In the genomic region with DNA sequence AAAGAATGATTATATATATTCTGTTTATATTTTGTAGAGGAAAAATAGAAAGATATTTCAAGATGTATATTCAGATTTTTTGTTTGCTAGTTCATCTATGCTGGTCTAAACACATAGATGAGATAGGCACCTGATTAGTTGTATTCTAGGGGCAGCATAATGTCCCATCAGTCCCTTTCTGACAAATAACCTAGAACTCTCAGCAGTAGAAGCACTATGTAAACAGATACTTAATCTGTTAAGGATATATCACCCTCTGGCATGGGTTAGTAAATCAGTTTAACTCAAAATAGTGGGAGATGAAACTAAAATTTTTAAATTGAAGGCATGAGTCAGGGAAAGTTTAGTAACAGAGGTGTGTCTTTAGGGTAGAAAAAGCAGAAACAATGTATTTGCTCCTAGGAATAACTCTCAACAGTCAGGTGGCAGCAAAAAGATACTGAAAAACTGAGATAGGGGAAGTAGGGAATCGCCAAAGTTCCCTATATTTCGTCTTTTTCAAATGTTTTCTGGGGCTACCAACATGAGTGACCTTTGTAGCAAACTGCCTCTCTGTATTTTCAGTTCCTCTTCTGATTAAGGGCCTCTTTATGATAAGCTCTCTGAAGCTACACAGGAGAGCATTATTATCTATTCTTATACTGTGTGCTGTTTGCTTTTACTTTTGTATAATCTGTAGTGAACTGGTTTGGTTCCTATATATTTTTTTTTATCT, we compare ENCODE assay signal across 11 cellular contexts. TPM values are rescaled to one million over a fixed set of nuclear protein-coding genes. Genes with fewer than 3 reads are reported as not detected.
DNase-seq lines count a peak whose midpoint lies in the region; ATAC-seq and TF ChIP-seq lines count a peak whose summit lies in the region.
"Had no signal": no experiment of that assay in that cellular context is flagged by ENCODE, and none has a peak within 500 bp of the region (broad histone marks: within the 10 kb centered on the region; RNA-seq: fewer than 3 reads in every experiment).

No MANE protein-coding gene starts in this region.

- H3K4me1 ChIP-seq in CD8-positive, alpha-beta T cell (ENCODE audit: insufficient read depth, low read length): no peaks in the 10 kb centered on the region

- CTCF ChIA-PET in CD8-positive, alpha-beta T cell (lab: Charles Lee): interaction anchor here (0.7 kb wide), 1 partner anchor 9 kb away, joined by 3 read pairs; no protein-coding TSS in a partner anchor

- TF ChIP-seq CTCF in CD8-positive, alpha-beta T cell (IDR thresholded peaks at IDR 0.05): no peak

- H3K4me1 Mint-ChIP-seq in CD8-positive, alpha-beta T cell (ENCODE audit: low read depth): no peaks in the 10 kb centered on the region

- no peak overlapping the region for H3K27ac Mint-ChIP-seq in CD8-positive, alpha-beta T cell

- intact Hi-C loops in CD8-positive, alpha-beta T cell (cut with DNase I, micrococcal nuclease): no loop called here

- no peaks in the 10 kb centered on the region for H3K36me3 Mint-ChIP-seq in CD8-positive, alpha-beta T cell

- POLR2A ChIA-PET in CD8-positive, alpha-beta T cell (lab: Charles Lee): no interaction called here

- no peak overlapping the region for H3K4me3 ChIP-seq in CD8-positive, alpha-beta T cell (ENCODE audit: low read depth, low read length)

- no peaks in the 10 kb centered on the region for H3K9me3 ChIP-seq in CD8-positive, alpha-beta T cell (ENCODE audit: low read length)

- no peak overlapping the region for H3K4me3 Mint-ChIP-seq in CD8-positive, alpha-beta T cell

- H3K27me3 ChIP-seq in CD8-positive, alpha-beta T cell (ENCODE audit: insufficient read depth, low read length): no peaks in the 10 kb centered on the region

- no peaks in the 10 kb centered on the region for H3K9me3 Mint-ChIP-seq in CD8-positive, alpha-beta T cell

- H3K27ac ChIP-seq in CD8-positive, alpha-beta T cell (ENCODE audit: low read depth, low read length): no peak overlapping the region

- DNase-seq in germinal center (ENCODE audit: low spot score) (peak; percentile 47), T-helper 2 cell (no peak), GDM1 (lab: John Stamatoyannopoulos, UW) (no peak)
- no peak for DNase-seq in CD8-positive, alpha-beta T cell
- DNase-seq in stimulated activated CD4-positive, alpha-beta T cell treated with anti-CD3 and anti-CD28 coated beads, Interleukin-4, amount 100 ng/mL, for 1 hour: no peak
- DNase-seq: activated naive CD4-positive, alpha-beta T cell treated with anti-CD3 and anti-CD28 coated beads, Interleukin-2, amount 50 U/mL, for 16 hours; stimulated activated CD4-positive, alpha-beta T cell treated with anti-CD3 and anti-CD28 coated beads, Interleukin-2, amount 100 ng/mL, for 48 hours had no signal

- H3K27me3 Mint-ChIP-seq in CD8-positive, alpha-beta T cell (ENCODE audit: low read depth): no peaks in the 10 kb centered on the region

- peak; percentile 97 for ATAC-seq in GM18870 (IDR thresholded peaks at IDR 0.05; ENCODE audit: unreplicated experiment)
- ATAC-seq in GM21737 (IDR thresholded peaks at IDR 0.05; ENCODE audit: unreplicated experiment): peak; percentile 96
- ATAC-seq in HG03460 (IDR thresholded peaks at IDR 0.05; ENCODE audit: unreplicated experiment): peak; percentile 90
- ATAC-seq in CD8-positive, alpha-beta T cell: no peak

- no peaks in the 10 kb centered on the region for H3K36me3 ChIP-seq in CD8-positive, alpha-beta T cell (ENCODE audit: insufficient read depth, low read length)

RNA-seq across cellular contexts. Expression of gene PPP1R1C, which starts 5.7 kb away (rescaled TPM):
- total RNA-seq in CD8-positive, alpha-beta T cell: not detected
- total RNA-seq: mesenteric fat pad had no signal
